30 cellular contexts compared by ENCODE assay signal in the genomic region with DNA sequence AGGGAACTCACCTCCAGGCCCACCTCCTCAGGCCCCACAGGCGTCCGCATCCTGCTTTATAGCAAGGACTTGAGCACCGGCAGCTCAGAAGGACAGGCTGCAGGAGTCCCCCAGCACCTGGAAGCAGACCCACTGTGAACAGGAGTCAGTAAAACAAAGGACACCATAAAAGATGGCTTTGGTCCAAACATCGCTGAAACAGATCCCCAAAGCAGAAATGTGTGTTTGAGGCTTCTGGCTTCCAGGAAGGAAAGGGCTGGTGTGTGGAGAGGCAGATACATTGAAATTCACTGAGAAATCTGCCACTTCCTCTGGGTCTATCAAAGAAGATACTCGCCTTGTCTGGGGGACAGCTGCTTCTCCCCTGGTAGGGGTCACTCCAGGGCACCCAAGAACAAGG.
"Had no signal": no experiment of that assay in that cellular context is flagged by ENCODE, and none has a peak within 500 bp of the region (broad histone marks: within the 10 kb centered on the region; RNA-seq: fewer than 3 reads in every experiment).

No MANE protein-coding gene starts in this region.

- H3K27ac Mint-ChIP-seq: activated B cell treated with CpG ODN at 0.5 μM for 24 hours; activated CD4-positive, alpha-beta T cell treated with anti-CD3 and anti-CD28 coated beads, Interleukin-2, amount 10 ng/mL, durations not matched to agents 24 days and 14 days; activated CD8-positive, alpha-beta memory T cell treated with anti-CD3 and anti-CD28 coated beads, Interleukin-2, amount 10 ng/mL, durations not matched to agents 7 days and 5 days; activated naive CD4-positive, alpha-beta T cell treated with anti-CD3 and anti-CD28 coated beads, Interleukin-2, amount 50 U/mL, for 24 hours; activated T-cell treated with anti-CD3 and anti-CD28 coated beads, Interleukin-2, amount 50 U/mL, for 24 hours; activated T-helper 1 cell treated with anti-CD3 and anti-CD28 coated beads, Interleukin-12 subunit alpha, Interleukin-12 subunit beta, Interleukin-2, Interleukin-4 antibody, amounts not matched to agents 30 ng/mL and 10 ng/mL and 1 ng/mL, durations not matched to agents 14 hours and 24 hours and 36 hours; IgD-negative memory B cell had no signal

- H3K27me3 Mint-ChIP-seq: activated B cell treated with CpG ODN at 0.5 μM for 24 hours had no signal

- H3K4me3 ChIP-seq: SJSA1 had no signal

- H3K9me3 ChIP-seq: SJSA1 had no signal

- H3K4me1 Mint-ChIP-seq: activated B cell treated with CpG ODN at 0.5 μM for 24 hours; activated CD4-positive, alpha-beta T cell treated with anti-CD3 and anti-CD28 coated beads, Interleukin-2, amount 10 ng/mL, durations not matched to agents 24 days and 14 days; activated CD8-positive, alpha-beta memory T cell treated with anti-CD3 and anti-CD28 coated beads, Interleukin-2, amount 10 ng/mL, durations not matched to agents 7 days and 5 days; activated naive CD4-positive, alpha-beta T cell treated with anti-CD3 and anti-CD28 coated beads, Interleukin-2, amount 50 U/mL, for 24 hours; central memory CD8-positive, alpha-beta T cell; IgD-negative memory B cell had no signal

- DNase-seq: activated B cell treated with CpG ODN at 0.5 μM for 24 hours; activated CD4-positive, alpha-beta T cell treated with anti-CD3 and anti-CD28 coated beads for 1 hour; activated CD4-positive, alpha-beta T cell treated with anti-CD3 and anti-CD28 coated beads, Interleukin-2, amount 10 ng/mL, durations not matched to agents 24 days and 14 days; activated CD4-positive, alpha-beta T cell treated with anti-CD3 and anti-CD28 coated beads, Interleukin-2, amount 50 U/mL, for 48 hours; activated CD8-positive, alpha-beta memory T cell treated with anti-CD3 and anti-CD28 coated beads, Interleukin-2, amount 10 ng/mL, durations not matched to agents 7 days and 5 days; activated effector memory CD4-positive, alpha-beta T cell treated with Interleukin-2 at 50 U/mL for 16 hours; activated naive CD4-positive, alpha-beta T cell; activated T-cell treated with anti-CD3 and anti-CD28 coated beads, Interleukin-2, amount 50 U/mL, for 24 hours; aorta; KG1; NCI-H1048; NCI-H1436 treated with DMSO at 0.1 percent for 48 hours; NCI-H187 treated with DMSO at 0.1 percent for 48 hours; NCI-H2081 treated with DMSO at 0.1 percent for 48 hours; NCI-H2171 treated with DMSO at 0.1 percent for 48 hours; NCI-H226; NCI-H510A treated with DMSO at 0.1 percent for 48 hours; NCI-H774; NK-92 treated with Interleukin-12 subunit alpha and Interleukin-12 subunit beta, amount 100 ng/mL, for 24 hours; OCI-M1; RPMI8226; T-helper 2 cell; T1000 had no signal

- H3K27me3 ChIP-seq: SJSA1 had no signal

- H3K27ac ChIP-seq: SJSA1 had no signal

- H3K36me3 Mint-ChIP-seq: activated CD8-positive, alpha-beta memory T cell treated with anti-CD3 and anti-CD28 coated beads, Interleukin-2, amount 10 ng/mL, durations not matched to agents 7 days and 5 days; activated naive CD4-positive, alpha-beta T cell treated with anti-CD3 and anti-CD28 coated beads, Interleukin-2, amount 50 U/mL, for 24 hours; IgD-negative memory B cell had no signal

- ATAC-seq: activated CD8-positive, alpha-beta memory T cell treated with anti-CD3 and anti-CD28 coated beads, Interleukin-2, amount 10 ng/mL, durations not matched to agents 7 days and 5 days; Panc1; Right ventricle myocardium inferior had no signal

- H3K36me3 ChIP-seq: SJSA1 had no signal

- H3K4me3 Mint-ChIP-seq: activated B cell treated with CpG ODN at 0.5 μM for 24 hours; activated CD4-positive, alpha-beta T cell treated with anti-CD3 and anti-CD28 coated beads, Interleukin-2, amount 10 ng/mL, durations not matched to agents 24 days and 14 days; activated CD8-positive, alpha-beta memory T cell treated with anti-CD3 and anti-CD28 coated beads, Interleukin-2, amount 10 ng/mL, durations not matched to agents 7 days and 5 days; activated naive CD4-positive, alpha-beta T cell treated with anti-CD3 and anti-CD28 coated beads, Interleukin-2, amount 50 U/mL, for 24 hours; activated T-cell treated with anti-CD3 and anti-CD28 coated beads, Interleukin-2, amount 50 U/mL, for 24 hours; activated T-helper 1 cell treated with anti-CD3 and anti-CD28 coated beads, Interleukin-12 subunit alpha, Interleukin-12 subunit beta, Interleukin-2, Interleukin-4 antibody, amounts not matched to agents 30 ng/mL and 10 ng/mL and 1 ng/mL, durations not matched to agents 14 hours and 24 hours and 36 hours; central memory CD8-positive, alpha-beta T cell; IgD-negative memory B cell had no signal

- H3K4me1 ChIP-seq: SJSA1 had no signal

- H3K9me3 Mint-ChIP-seq: activated B cell treated with CpG ODN at 0.5 μM for 24 hours; activated CD4-positive, alpha-beta T cell treated with anti-CD3 and anti-CD28 coated beads, Interleukin-2, amount 10 ng/mL, durations not matched to agents 24 days and 14 days; activated naive CD4-positive, alpha-beta T cell treated with anti-CD3 and anti-CD28 coated beads, Interleukin-2, amount 50 U/mL, for 24 hours; activated T-cell treated with anti-CD3 and anti-CD28 coated beads, Interleukin-2, amount 50 U/mL, for 24 hours; activated T-helper 1 cell treated with anti-CD3 and anti-CD28 coated beads, Interleukin-12 subunit alpha, Interleukin-12 subunit beta, Interleukin-2, Interleukin-4 antibody, amounts not matched to agents 30 ng/mL and 10 ng/mL and 1 ng/mL, durations not matched to agents 14 hours and 24 hours and 36 hours; central memory CD8-positive, alpha-beta T cell had no signal
